Comparison of ENCODE assay signal across 22 cellular contexts in genomic region chr4:147201016-147201415, GRCh38.
DNase-seq lines count a peak whose midpoint lies in the region; ATAC-seq and TF ChIP-seq lines count a peak whose summit lies in the region.
"Had no signal": no experiment of that assay in that cellular context is flagged by ENCODE, and none has a peak within 500 bp of the region (broad histone marks: within the 10 kb centered on the region; RNA-seq: fewer than 3 reads in every experiment).

No MANE protein-coding gene starts in this region.

- DNase-seq in EH (ENCODE audit: low read depth), result peak; percentile 59
- peak; percentile 64 for DNase-seq in choroid plexus epithelial cell (ENCODE audit: low read depth)
- DNase-seq in mesenchymal stem cell, result peak; percentile 61
- no peak for DNase-seq in NCI-H2081 treated with DMSO at 0.1 percent for 48 hours (lab: John Stamatoyannopoulos, UW)
- DNase-seq in DMS53 (lab: John Stamatoyannopoulos, UW), result no peak
- no peak for DNase-seq in HK-2 (ENCODE audit: unreplicated experiment)
- DNase-seq: BE2C, DMS79, GOT3, HCEC 1CT, NCI-H1092 treated with DMSO at 0.1 percent for 48 hours, NCI-H1436 treated with DMSO at 0.1 percent for 48 hours, NCI-H1930, NCI-H2171, NCI-H345, NCI-H524, NCI-H82, Peyer's patch had no signal

- H3K14ac ChIP-seq in mesenchymal stem cell (ENCODE audit: low read length in 2 of 2), result no peak overlapping the region

- H3K4me2 ChIP-seq in mesenchymal stem cell (ENCODE audit: low read length, poor library complexity, severe bottlenecking), result no peak overlapping the region
- H3K4me2 ChIP-seq: KMS-11 had no signal

- no peak for TF ChIP-seq CTCF in choroid plexus epithelial cell (conservative IDR thresholded peaks at IDR 0.05; ENCODE audit: low read depth, low read length)

- H2BK120ac ChIP-seq in mesenchymal stem cell (ENCODE audit: low read depth, low read length), result no peak overlapping the region

- H2BK5ac ChIP-seq in mesenchymal stem cell (ENCODE audit: low read depth, low read length, poor library complexity, severe bottlenecking), result no peak overlapping the region

- H3K18ac ChIP-seq in mesenchymal stem cell (ENCODE audit: low read depth in 1 of 2, low read length in 2 of 2), result no peak overlapping the region

- H3K4me1 ChIP-seq in mesenchymal stem cell (ENCODE audit: control insufficient read depth, insufficient read depth, low read depth, low read length), result no peaks in the 10 kb centered on the region
- H3K4me1 ChIP-seq: BE2C, Peyer's patch had no signal

- H3K23ac ChIP-seq in mesenchymal stem cell (ENCODE audit: low read length in 2 of 2), result no peak overlapping the region

- no peaks in the 10 kb centered on the region for H3K9me3 ChIP-seq in mesenchymal stem cell (ENCODE audit: control insufficient read depth, low read length)
- H3K9me3 ChIP-seq: BE2C, Peyer's patch, SJSA1 had no signal

- no peaks in the 10 kb centered on the region for H3K27me3 ChIP-seq in mesenchymal stem cell (ENCODE audit: control insufficient read depth in 1 of 2, insufficient read depth in 1 of 2, low read length in 2 of 2)
- H3K27me3 ChIP-seq: BE2C, Peyer's patch, SJSA1 had no signal

- no peak overlapping the region for H3K4ac ChIP-seq in mesenchymal stem cell (ENCODE audit: low read depth in 1 of 2, low read length in 2 of 2)

- H3K79me1 ChIP-seq in mesenchymal stem cell (replicated peaks; ENCODE audit: low read length, poor library complexity, severe bottlenecking), result no peaks in the 10 kb centered on the region

- no peak overlapping the region for H2AK5ac ChIP-seq in mesenchymal stem cell (ENCODE audit: low read length, severe bottlenecking)

- ATAC-seq in HG03354 (IDR thresholded peaks at IDR 0.05; ENCODE audit: poor library complexity, severe bottlenecking, unreplicated experiment), result peak; percentile 41
- no peak for ATAC-seq in GM21360 (IDR thresholded peaks at IDR 0.05; ENCODE audit: unreplicated experiment)

- H3K9ac ChIP-seq in mesenchymal stem cell (ENCODE audit: low read length), result no peak overlapping the region
- H3K9ac ChIP-seq: KMS-11 had no signal

- peak overlapping the region; percentile 8 for H3K27ac ChIP-seq in mesenchymal stem cell (ENCODE audit: low read length, poor library complexity, severe bottlenecking)
- H3K27ac ChIP-seq: KMS-11, Peyer's patch, SJSA1 had no signal

- no peak overlapping the region for H4K8ac ChIP-seq in mesenchymal stem cell (ENCODE audit: low read length)

- no peak overlapping the region for H2AFZ ChIP-seq in mesenchymal stem cell (ENCODE audit: low read depth, low read length)

- H2BK12ac ChIP-seq in mesenchymal stem cell (ENCODE audit: low read length in 2 of 2), result no peak overlapping the region

- no peaks in the 10 kb centered on the region for H3K36me3 ChIP-seq in mesenchymal stem cell (ENCODE audit: control insufficient read depth in 1 of 2, insufficient read depth in 2 of 2, low read depth in 1 of 2, low read length in 2 of 2)
- H3K36me3 ChIP-seq: BE2C, Peyer's patch, SJSA1 had no signal

- WGBS in mesenchymal stem cell, result no CpG with 5 or more reads among the region's 1 CpG

- H3K4me3 ChIP-seq in choroid plexus epithelial cell (ENCODE audit: low read depth, low read length) (no peak overlapping the region), mesenchymal stem cell (ENCODE audit: insufficient read depth in 1 of 2, low read depth in 1 of 2, low read length in 2 of 2) (no peak overlapping the region)
- H3K4me3 ChIP-seq: Peyer's patch, SJSA1 had no signal

- no peak overlapping the region for H2BK15ac ChIP-seq in mesenchymal stem cell (ENCODE audit: low read depth, poor library complexity, severe bottlenecking)

- no peak overlapping the region for H4K91ac ChIP-seq in mesenchymal stem cell (ENCODE audit: low read length)

Comparison
In these comparisons a context has a peak if more than half of its experiments do, and no peak if none do; other contexts are left out.
1. DNase-seq: peak in EH (single experiment), choroid plexus epithelial cell (single experiment) and mesenchymal stem cell (single experiment); none in NCI-H2081 treated with DMSO at 0.1 percent for 48 hours (single experiment), DMS53 (single experiment) and HK-2 (single experiment).